In genomic region chr7:74320645-74321178, GRCh38 we compare ENCODE assay signal across 3 cellular contexts.
TF ChIP-seq lines count a peak whose summit lies in the region.

No MANE protein-coding gene starts in this region.

TF ChIP-seq in SK-N-SH, 30 proteins besides CTCF, POLR2A, EP300 and RAD21 (continued from another document):
- no peak for TF ChIP-seq PBX3 (IDR thresholded peaks at IDR 0.05)
- no peak for TF ChIP-seq MEF2A (IDR thresholded peaks at IDR 0.05; ENCODE audit: borderline replicate concordance, low read depth)
- no peak for TF ChIP-seq USF2 (IDR thresholded peaks at IDR 0.05; ENCODE audit: borderline replicate concordance, low read depth, low read length)
- TF ChIP-seq RFX5 (IDR thresholded peaks at IDR 0.05; ENCODE audit: low read length), result no peak
- no peak for TF ChIP-seq JUND (IDR thresholded peaks at IDR 0.05)
- TF ChIP-seq YY1 (IDR thresholded peaks at IDR 0.05; ENCODE audit: low read depth), result no peak
- TF ChIP-seq ELF1 (IDR thresholded peaks at IDR 0.05), result no peak
TF ChIP-seq in SK-N-SH: peak in this region for 0.

TF ChIP-seq in SK-N-SH treated with all-trans-retinoic acid at 6 μM for 48 hours, 23 proteins besides CTCF, POLR2A, EP300 and RAD21 (continued from another document):
- TF ChIP-seq TSHZ2 (CRISPR knock-in tag; IDR thresholded peaks at IDR 0.05) (no peak), POU6F1 (CRISPR knock-in tag; IDR thresholded peaks at IDR 0.05; ENCODE audit: borderline replicate concordance, low read depth) (no peak), ZNF70 (CRISPR knock-in tag; IDR thresholded peaks at IDR 0.05) (no peak), SNAI2 (CRISPR knock-in tag; IDR thresholded peaks at IDR 0.05) (no peak), ARNTL (CRISPR knock-in tag; IDR thresholded peaks at IDR 0.05; ENCODE audit: borderline replicate concordance, low read depth) (no peak), PPARA (CRISPR knock-in tag; IDR thresholded peaks at IDR 0.05; ENCODE audit: borderline replicate concordance) (no peak), TOX (CRISPR knock-in tag; IDR thresholded peaks at IDR 0.05; ENCODE audit: borderline replicate concordance) (no peak), PATZ1 (CRISPR knock-in tag; IDR thresholded peaks at IDR 0.05; ENCODE audit: borderline replicate concordance) (no peak), ZFP30 (CRISPR knock-in tag; IDR thresholded peaks at IDR 0.05) (no peak), CSDC2 (CRISPR knock-in tag; IDR thresholded peaks at IDR 0.05) (no peak), ESRRG (CRISPR knock-in tag; IDR thresholded peaks at IDR 0.05) (no peak), ISL1 (CRISPR knock-in tag; IDR thresholded peaks at IDR 0.05) (no peak), TCF4 (CRISPR knock-in tag; IDR thresholded peaks at IDR 0.05; ENCODE audit: borderline replicate concordance) (no peak), ZNF565 (CRISPR knock-in tag; conservative IDR thresholded peaks at IDR 0.05; ENCODE audit: low read depth) (no peak), CREB5 (CRISPR knock-in tag; IDR thresholded peaks at IDR 0.05; ENCODE audit: low read depth) (no peak), OSR1 (CRISPR knock-in tag; IDR thresholded peaks at IDR 0.05) (no peak)

TF ChIP-seq in GM23338, 12 proteins besides CTCF, POLR2A, EP300 and RAD21 (continued from another document):
- TF ChIP-seq ZNF462 (CRISPR knock-in tag; IDR thresholded peaks at IDR 0.05) (no peak), NANOG (IDR thresholded peaks at IDR 0.05; ENCODE audit: borderline replicate concordance) (no peak), ETS1 (IDR thresholded peaks at IDR 0.05) (no peak), REST (IDR thresholded peaks at IDR 0.05; ENCODE audit: unreplicated experiment) (no peak), CREB1 (CRISPR knock-in tag; IDR thresholded peaks at IDR 0.05; ENCODE audit: low read depth) (no peak), ZNF114 (CRISPR knock-in tag; IDR thresholded peaks at IDR 0.05) (no peak), STAT1 (IDR thresholded peaks at IDR 0.05; ENCODE audit: unreplicated experiment) (no peak), ZNF331 (CRISPR knock-in tag; IDR thresholded peaks at IDR 0.05; ENCODE audit: low read depth) (no peak), EZH2 (IDR thresholded peaks at IDR 0.05; ENCODE audit: low read depth, unreplicated experiment) (no peak), EZH2phosphoT487 (IDR thresholded peaks at IDR 0.05; ENCODE audit: unreplicated experiment) (no peak)
TF ChIP-seq in GM23338: peak in this region for 0.
